In the genomic region with DNA sequence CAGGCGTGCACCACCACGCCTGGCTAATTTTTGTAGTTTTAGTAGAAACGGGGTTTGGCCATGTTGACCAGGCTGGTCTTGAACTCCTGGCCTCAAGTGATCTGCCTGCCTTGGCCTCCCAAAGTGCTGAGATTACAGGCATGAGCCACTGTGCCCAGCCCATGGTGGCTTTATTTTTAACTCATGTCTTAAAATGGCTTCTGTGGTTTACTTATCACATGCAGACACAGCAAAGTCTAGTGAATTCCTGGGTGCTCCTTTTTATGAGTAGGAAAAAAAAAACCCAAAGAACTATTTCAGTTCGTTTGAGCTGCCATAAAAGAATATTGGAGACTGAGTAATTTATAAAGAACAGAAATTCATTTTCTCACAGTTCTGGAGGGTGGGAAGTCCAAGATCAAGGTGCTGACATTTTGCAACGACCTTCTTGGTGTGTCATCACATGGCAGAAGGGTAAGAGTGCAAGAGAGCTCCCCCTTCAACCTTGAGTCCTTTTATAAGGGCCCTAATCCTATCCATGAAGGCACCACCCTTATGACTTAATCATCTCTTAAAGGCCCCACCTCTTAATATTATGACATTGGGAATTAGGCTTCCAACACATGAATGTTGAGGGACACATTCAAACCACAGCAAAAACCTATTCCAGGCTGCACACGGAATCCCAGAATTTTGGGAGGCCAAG, we compare ENCODE assay signal across 13 cellular contexts. TPM values are rescaled to one million over a fixed set of nuclear protein-coding genes. Genes with fewer than 3 reads are reported as not detected.
DNase-seq lines count a peak whose midpoint lies in the region; ATAC-seq and TF ChIP-seq lines count a peak whose summit lies in the region.
"Had no signal": no experiment of that assay in that cellular context is flagged by ENCODE, and none has a peak within 500 bp of the region (broad histone marks: within the 10 kb centered on the region; RNA-seq: fewer than 3 reads in every experiment).

No MANE protein-coding gene starts in this region.

- no peaks in the 10 kb centered on the region for H3K36me3 ChIP-seq in upper lobe of left lung
- H3K36me3 ChIP-seq in colonic mucosa = no peaks in the 10 kb centered on the region
- H3K36me3 ChIP-seq: brain microvascular endothelial cell had no signal

- H3K9me3 Mint-ChIP-seq in activated naive CD4-positive, alpha-beta T cell treated with anti-CD3 and anti-CD28 coated beads, Interleukin-2, amount 50 U/mL, for 72 hours = peaks cover 21 to 22% of the 10 kb centered on the region in 2 donors

- H3K4me1 ChIP-seq in upper lobe of left lung = peaks cover 10 to 18% (median 15%) of the 10 kb centered on the region in 4 donors
- H3K4me1 ChIP-seq in colonic mucosa = no peaks in the 10 kb centered on the region

- TF ChIP-seq CTCF in upper lobe of left lung (IDR thresholded peaks at IDR 0.05) (no peak), colonic mucosa (IDR thresholded peaks at IDR 0.05) (no peak)

- WGBS in upper lobe of left lung, 2 donors = 80 to 86% methylated on average over 6 of the region's 6 CpGs

- no peak for TF ChIP-seq EP300 in upper lobe of left lung (IDR thresholded peaks at IDR 0.05)

- no peaks in the 10 kb centered on the region for H3K27me3 ChIP-seq in upper lobe of left lung
- H3K27me3 ChIP-seq in colonic mucosa = no peaks in the 10 kb centered on the region
- H3K27me3 ChIP-seq: brain microvascular endothelial cell had no signal

- peak overlapping the region; percentile 14 to 85 for H3K27ac Mint-ChIP-seq in activated naive CD4-positive, alpha-beta T cell treated with anti-CD3 and anti-CD28 coated beads, Interleukin-2, amount 50 U/mL, for 72 hours

- peaks cover 0 to 4% (median 0%) of the 10 kb centered on the region in 4 donors for H3K9me3 ChIP-seq in upper lobe of left lung
- no peaks in the 10 kb centered on the region for H3K9me3 ChIP-seq in colonic mucosa

- no peak overlapping the region for H3K4me3 ChIP-seq in upper lobe of left lung
- no peak overlapping the region for H3K4me3 ChIP-seq in colonic mucosa

- H3K9ac ChIP-seq in colonic mucosa (ENCODE audit: low read depth in 2 of 2, low read length in 2 of 2) = no peak overlapping the region

- no peak for ATAC-seq in activated naive CD4-positive, alpha-beta T cell treated with anti-CD3 and anti-CD28 coated beads, Interleukin-2, amount 50 U/mL, for 72 hours
- peak; percentile 53 for ATAC-seq in esophagus mucosa
- no peak for ATAC-seq in upper lobe of left lung (ENCODE audit: low FRiP score in 2 of 2)
- no peak for ATAC-seq in GM19452 (IDR thresholded peaks at IDR 0.05; ENCODE audit: unreplicated experiment)

- TF ChIP-seq POLR2A in Raji (IDR thresholded peaks at IDR 0.05; ENCODE audit: insufficient read depth, low read depth, low read length) (peak; percentile 74), upper lobe of left lung (IDR thresholded peaks at IDR 0.05) (no peak)

- H3K27ac ChIP-seq in upper lobe of left lung (peak overlapping the region; percentile 27 to 84 (median 73)), colonic mucosa (no peak overlapping the region)
- H3K27ac ChIP-seq: brain microvascular endothelial cell had no signal

- H3K36me3 Mint-ChIP-seq in activated naive CD4-positive, alpha-beta T cell treated with anti-CD3 and anti-CD28 coated beads, Interleukin-2, amount 50 U/mL, for 72 hours = peaks cover 25 to 36% of the 10 kb centered on the region in 2 donors

- no peak for DNase-seq in activated naive CD4-positive, alpha-beta T cell treated with anti-CD3 and anti-CD28 coated beads, Interleukin-2, amount 50 U/mL, for 72 hours (ENCODE audit: low spot score in 2 of 2)
- no peak for DNase-seq in activated naive CD4-positive, alpha-beta T cell treated with anti-CD3 and anti-CD28 coated beads, Interleukin-2, amount 50 U/mL, for 16 hours
- no peak for DNase-seq in upper lobe of left lung
- no peak for DNase-seq in RPMI8226
- no peak for DNase-seq in colonic mucosa
- DNase-seq: activated gamma-delta T cell treated with Interleukin-2 at 50 U/mL for 16 hours; brain microvascular endothelial cell; NCI-H146; NCI-H226; stimulated activated CD4-positive, alpha-beta T cell treated with anti-CD3 and anti-CD28 coated beads, Interleukin-2, amount 100 ng/mL, for 24 hours had no signal

- intact Hi-C loops in colonic mucosa (cut with DNase I) = no loop called here

RNA-seq across cellular contexts. Expression of gene REL, which starts 12.6 kb away (rescaled TPM):
- 10 to 100 TPM; 23.3 to 93.0 TPM for total RNA-seq in activated naive CD4-positive, alpha-beta T cell treated with anti-CD3 and anti-CD28 coated beads, Interleukin-2, amount 50 U/mL, for 72 hours
- total RNA-seq in esophagus mucosa = 19.8 TPM
- total RNA-seq in upper lobe of left lung = 10 to 100 TPM; 17.8 to 49.5 (median 29.6) TPM
- total RNA-seq in colonic mucosa = 10 to 100 TPM; 11.1 to 31.5 TPM
